Comparison of ENCODE assay signal across 12 cellular contexts in genomic region chr9:12859704-12860251, GRCh38.
DNase-seq lines count a peak whose midpoint lies in the region; ATAC-seq and TF ChIP-seq lines count a peak whose summit lies in the region.
"Had no signal": no experiment of that assay in that cellular context is flagged by ENCODE, and none has a peak within 500 bp of the region (broad histone marks: within the 10 kb centered on the region; RNA-seq: fewer than 3 reads in every experiment).

No MANE protein-coding gene starts in this region.

- H3F3A ChIP-seq in PC-3 (ENCODE audit: low read length, unreplicated experiment) = peaks cover 11% of the 10 kb centered on the region

- no TSS peak for BruUV-seq in PC-3 (replicated peaks; lab: Mats Ljungman, UMichigan)

- no peaks in the 10 kb centered on the region for H3K9me2 ChIP-seq in PC-3 (replicated peaks; ENCODE audit: low read length)

- H3K36me3 ChIP-seq in PC-3 (ENCODE audit: low read depth, low read length) (no peaks in the 10 kb centered on the region), prostate gland (no peaks in the 10 kb centered on the region)
- H3K36me3 ChIP-seq: heart right ventricle had no signal

- no peaks in the 10 kb centered on the region for H3K36me3 Mint-ChIP-seq in activated naive CD4-positive, alpha-beta T cell treated with anti-CD3 and anti-CD28 coated beads for 36 hours (ENCODE audit: low read depth)
- H3K36me3 Mint-ChIP-seq: activated naive CD8-positive, alpha-beta T cell treated with anti-CD3 and anti-CD28 coated beads, Interleukin-2, amount 10 ng/mL, durations not matched to agents 7 days and 5 days had no signal

- POLR2A ChIA-PET in PC-3 (lab: Charles Lee; ENCODE audit: unreplicated experiment) = interaction anchor here (0.6 kb wide), 1 partner anchor 78 kb away, joined by 5 read pairs; no protein-coding TSS in a partner anchor

- 51% methylated on average over 5 of the region's 5 CpGs for WGBS in prostate gland

- H3K4me1 ChIP-seq in PC-3 (ENCODE audit: insufficient read depth, low read length) = peaks cover 34% of the 10 kb centered on the region
- no peaks in the 10 kb centered on the region for H3K4me1 ChIP-seq in prostate gland (replicated peaks)

- H3K9ac ChIP-seq in PC-3 (ENCODE audit: low read length) = peak overlapping the region; percentile 92

- peak overlapping the region; percentile 82 for H3K4me2 ChIP-seq in PC-3 (ENCODE audit: low read length)

- DNase-seq in GM03348 (ENCODE audit: low spot score) = peak; percentile 61
- DNase-seq in PC-3 = peak; percentile 90
- DNase-seq in fibroblast of gingiva (ENCODE audit: low read depth) = peak; percentile 70
- DNase-seq in prostate gland (ENCODE audit: low spot score) = peak; percentile 12
- no peak for DNase-seq in NCI-H345 (lab: John Stamatoyannopoulos, UW)
- DNase-seq in activated naive CD4-positive, alpha-beta T cell treated with anti-CD3 and anti-CD28 coated beads for 36 hours = no peak
- DNase-seq: activated CD4-positive, alpha-beta T cell treated with anti-CD3 and anti-CD28 coated beads, Interleukin-2, amount 50 U/mL, for 1 hour; activated naive CD8-positive, alpha-beta T cell treated with anti-CD3 and anti-CD28 coated beads, Interleukin-2, amount 10 ng/mL, durations not matched to agents 7 days and 5 days; heart right ventricle had no signal

- ATAC-seq in PC-3 (peak; percentile 95), HG03045 (IDR thresholded peaks at IDR 0.05; ENCODE audit: unreplicated experiment) (no peak), GM21423 (IDR thresholded peaks at IDR 0.05; ENCODE audit: unreplicated experiment) (no peak)

- H3K27me3 Mint-ChIP-seq in activated naive CD4-positive, alpha-beta T cell treated with anti-CD3 and anti-CD28 coated beads for 36 hours (ENCODE audit: low read depth) = no peaks in the 10 kb centered on the region
- H3K27me3 Mint-ChIP-seq: activated naive CD8-positive, alpha-beta T cell treated with anti-CD3 and anti-CD28 coated beads, Interleukin-2, amount 10 ng/mL, durations not matched to agents 7 days and 5 days had no signal

- peak overlapping the region; percentile 100 for H3K27ac ChIP-seq in PC-3 (ENCODE audit: low read length)
- H3K27ac ChIP-seq in prostate gland = no peak overlapping the region

- no peaks in the 10 kb centered on the region for H4K20me1 ChIP-seq in PC-3 (ENCODE audit: low read length)

- H3K4me3 ChIP-seq in PC-3 (ENCODE audit: low read length) (peak overlapping the region; percentile 56), prostate gland (no peak overlapping the region)
- H3K4me3 ChIP-seq: heart right ventricle had no signal

- H3K9me3 Mint-ChIP-seq in activated naive CD4-positive, alpha-beta T cell treated with anti-CD3 and anti-CD28 coated beads for 36 hours = peaks cover 6% of the 10 kb centered on the region
- H3K9me3 Mint-ChIP-seq: neural crest cell had no signal

- H3K27me3 ChIP-seq in PC-3 (ENCODE audit: low read length) = no peaks in the 10 kb centered on the region
- no peaks in the 10 kb centered on the region for H3K27me3 ChIP-seq in prostate gland (replicated peaks; ENCODE audit: insufficient read depth)
- H3K27me3 ChIP-seq: heart right ventricle had no signal

- H3K79me2 ChIP-seq in PC-3 (ENCODE audit: low read length) = no peaks in the 10 kb centered on the region

- H3K9me3 ChIP-seq in PC-3 (ENCODE audit: low read length) (no peaks in the 10 kb centered on the region), prostate gland (no peaks in the 10 kb centered on the region)

- H3K27ac Mint-ChIP-seq in activated naive CD4-positive, alpha-beta T cell treated with anti-CD3 and anti-CD28 coated beads for 36 hours = no peak overlapping the region
- H3K27ac Mint-ChIP-seq: activated naive CD8-positive, alpha-beta T cell treated with anti-CD3 and anti-CD28 coated beads, Interleukin-2, amount 10 ng/mL, durations not matched to agents 7 days and 5 days had no signal

- H2AFZ ChIP-seq in PC-3 (ENCODE audit: low read length) = peak overlapping the region; percentile 39; the same call in 1 of the 2 replicates

- CTCF ChIA-PET in PC-3 (lab: Charles Lee) = interaction anchor here (0.6 to 1.4 kb wide), 3 partner anchors 25 to 140 kb away, joined by 4 to 6 read pairs (median 5); no protein-coding TSS in a partner anchor
- CTCF ChIA-PET in activated naive CD4-positive, alpha-beta T cell treated with anti-CD3 and anti-CD28 coated beads for 36 hours (lab: Charles Lee) = no interaction called here

- TF ChIP-seq POLR2A in prostate gland (IDR thresholded peaks at IDR 0.05) = no peak

- intact Hi-C loops in PC-3 (cut with micrococcal nuclease) = loop anchor here (1.0 to 5.0 kb wide), 3 partner anchors 10 to 77 kb away; no protein-coding TSS in a partner anchor
- intact Hi-C loops in prostate gland (cut with DNase I) = no loop called here
- intact Hi-C loops in activated naive CD4-positive, alpha-beta T cell treated with anti-CD3 and anti-CD28 coated beads for 36 hours (cut with micrococcal nuclease) = no loop called here

- TF ChIP-seq CTCF in PC-3 (conservative IDR thresholded peaks at IDR 0.05; ENCODE audit: low read depth, low read length) (no peak), prostate gland (IDR thresholded peaks at IDR 0.05) (no peak)

- H3K4me1 Mint-ChIP-seq in activated naive CD4-positive, alpha-beta T cell treated with anti-CD3 and anti-CD28 coated beads for 36 hours (ENCODE audit: low read depth) = no peaks in the 10 kb centered on the region
- H3K4me1 Mint-ChIP-seq: activated naive CD8-positive, alpha-beta T cell treated with anti-CD3 and anti-CD28 coated beads, Interleukin-2, amount 10 ng/mL, durations not matched to agents 7 days and 5 days had no signal

- no peak overlapping the region for H3K4me3 Mint-ChIP-seq in activated naive CD4-positive, alpha-beta T cell treated with anti-CD3 and anti-CD28 coated beads for 36 hours
- H3K4me3 Mint-ChIP-seq: activated naive CD8-positive, alpha-beta T cell treated with anti-CD3 and anti-CD28 coated beads, Interleukin-2, amount 10 ng/mL, durations not matched to agents 7 days and 5 days; neural crest cell had no signal

Comparison
In these comparisons a context has a peak if more than half of its experiments do, and no peak if none do; other contexts are left out.
1. DNase-seq: peak in GM03348 (single experiment), PC-3 (single experiment), fibroblast of gingiva (single experiment) and prostate gland (single experiment); none in NCI-H345 (single experiment) and activated naive CD4-positive, alpha-beta T cell treated with anti-CD3 and anti-CD28 coated beads for 36 hours (single experiment).